ENCODE assay signal across 1 cellular context in the genomic region with DNA sequence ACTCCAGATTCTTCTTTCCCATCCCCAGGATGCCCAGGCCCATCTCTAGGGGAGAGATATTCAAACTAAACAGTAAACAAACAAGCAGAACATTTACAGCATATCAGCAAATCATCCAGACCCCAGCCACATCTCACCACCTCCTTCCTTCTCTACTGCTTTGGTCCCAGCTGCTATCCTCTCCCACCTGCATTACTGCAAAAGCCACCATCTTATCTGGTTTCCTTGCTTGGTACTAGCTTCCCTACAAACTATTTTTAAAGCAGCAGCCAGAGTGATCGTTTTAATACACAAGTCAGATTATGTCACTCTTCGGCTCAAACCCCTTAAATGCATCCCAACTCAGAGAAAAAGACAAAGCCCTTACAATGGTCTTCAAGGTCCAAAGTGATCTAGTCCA.
TF ChIP-seq lines count a peak whose summit lies in the region.

No MANE protein-coding gene starts in this region.

TF ChIP-seq in SK-N-SH treated with all-trans-retinoic acid at 6 μM for 48 hours, 23 proteins besides CTCF, POLR2A, EP300 and RAD21 (continued from another document):
- TF ChIP-seq, protein P1, sequence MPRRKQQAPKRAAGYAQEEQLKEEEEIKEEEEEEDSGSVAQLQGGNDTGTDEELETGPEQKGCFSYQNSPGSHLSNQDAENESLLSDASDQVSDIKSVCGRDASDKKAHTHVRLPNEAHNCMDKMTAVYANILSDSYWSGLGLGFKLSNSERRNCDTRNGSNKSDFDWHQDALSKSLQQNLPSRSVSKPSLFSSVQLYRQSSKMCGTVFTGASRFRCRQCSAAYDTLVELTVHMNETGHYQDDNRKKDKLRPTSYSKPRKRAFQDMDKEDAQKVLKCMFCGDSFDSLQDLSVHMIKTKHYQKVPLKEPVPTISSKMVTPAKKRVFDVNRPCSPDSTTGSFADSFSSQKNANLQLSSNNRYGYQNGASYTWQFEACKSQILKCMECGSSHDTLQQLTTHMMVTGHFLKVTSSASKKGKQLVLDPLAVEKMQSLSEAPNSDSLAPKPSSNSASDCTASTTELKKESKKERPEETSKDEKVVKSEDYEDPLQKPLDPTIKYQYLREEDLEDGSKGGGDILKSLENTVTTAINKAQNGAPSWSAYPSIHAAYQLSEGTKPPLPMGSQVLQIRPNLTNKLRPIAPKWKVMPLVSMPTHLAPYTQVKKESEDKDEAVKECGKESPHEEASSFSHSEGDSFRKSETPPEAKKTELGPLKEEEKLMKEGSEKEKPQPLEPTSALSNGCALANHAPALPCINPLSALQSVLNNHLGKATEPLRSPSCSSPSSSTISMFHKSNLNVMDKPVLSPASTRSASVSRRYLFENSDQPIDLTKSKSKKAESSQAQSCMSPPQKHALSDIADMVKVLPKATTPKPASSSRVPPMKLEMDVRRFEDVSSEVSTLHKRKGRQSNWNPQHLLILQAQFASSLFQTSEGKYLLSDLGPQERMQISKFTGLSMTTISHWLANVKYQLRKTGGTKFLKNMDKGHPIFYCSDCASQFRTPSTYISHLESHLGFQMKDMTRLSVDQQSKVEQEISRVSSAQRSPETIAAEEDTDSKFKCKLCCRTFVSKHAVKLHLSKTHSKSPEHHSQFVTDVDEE (CRISPR knock-in tag; IDR thresholded peaks at IDR 0.05) = no peak
- TF ChIP-seq, protein P2, sequence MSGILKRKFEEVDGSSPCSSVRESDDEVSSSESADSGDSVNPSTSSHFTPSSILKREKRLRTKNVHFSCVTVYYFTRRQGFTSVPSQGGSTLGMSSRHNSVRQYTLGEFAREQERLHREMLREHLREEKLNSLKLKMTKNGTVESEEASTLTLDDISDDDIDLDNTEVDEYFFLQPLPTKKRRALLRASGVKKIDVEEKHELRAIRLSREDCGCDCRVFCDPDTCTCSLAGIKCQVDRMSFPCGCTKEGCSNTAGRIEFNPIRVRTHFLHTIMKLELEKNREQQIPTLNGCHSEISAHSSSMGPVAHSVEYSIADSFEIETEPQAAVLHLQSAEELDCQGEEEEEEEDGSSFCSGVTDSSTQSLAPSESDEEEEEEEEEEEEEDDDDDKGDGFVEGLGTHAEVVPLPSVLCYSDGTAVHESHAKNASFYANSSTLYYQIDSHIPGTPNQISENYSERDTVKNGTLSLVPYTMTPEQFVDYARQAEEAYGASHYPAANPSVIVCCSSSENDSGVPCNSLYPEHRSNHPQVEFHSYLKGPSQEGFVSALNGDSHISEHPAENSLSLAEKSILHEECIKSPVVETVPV (CRISPR knock-in tag; IDR thresholded peaks at IDR 0.05) = no peak
